Comparison of ENCODE assay signal across 13 cellular contexts in the genomic region with DNA sequence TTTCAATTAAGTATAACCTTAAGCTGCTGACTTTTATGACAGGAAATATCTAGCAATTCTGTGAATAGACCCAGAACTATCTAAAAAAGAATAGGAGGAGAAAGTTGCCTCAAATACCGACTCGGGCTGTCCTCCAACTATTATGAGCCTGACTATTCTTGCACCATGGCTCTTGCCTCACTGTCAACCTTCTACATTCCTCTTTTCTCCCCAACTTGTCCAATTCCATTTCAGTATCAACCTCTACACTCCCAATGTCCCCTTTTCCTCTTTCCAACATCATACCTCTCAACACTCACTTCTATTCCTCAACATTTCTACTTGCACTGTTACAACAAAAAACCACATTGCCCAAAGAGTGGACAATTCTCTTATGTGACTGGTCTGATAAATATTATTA. TPM values are rescaled to one million over a fixed set of nuclear protein-coding genes. Genes with fewer than 3 reads are reported as not detected.
DNase-seq lines count a peak whose midpoint lies in the region; TF ChIP-seq lines count a peak whose summit lies in the region.
"Had no signal": no experiment of that assay in that cellular context is flagged by ENCODE, and none has a peak within 500 bp of the region (broad histone marks: within the 10 kb centered on the region; RNA-seq: fewer than 3 reads in every experiment).

No MANE protein-coding gene starts in this region.

- peaks cover 21% of the 10 kb centered on the region for H3K4me1 ChIP-seq in neural progenitor cell

- H3K27ac ChIP-seq in HL-60 (replicated peaks) (peak overlapping the region; percentile 37), neural progenitor cell (no peak overlapping the region), RWPE1 (no peak overlapping the region)
- H3K27ac ChIP-seq: 22Rv1, foreskin keratinocyte, WERI-Rb-1 had no signal

- H3K4me3 ChIP-seq in HL-60 (replicated peaks; ENCODE audit: insufficient read depth, low read length) = peak overlapping the region; percentile 2; the same call in 1 of the 2 replicates
- peak overlapping the region; percentile 72 for H3K4me3 ChIP-seq in neural progenitor cell
- H3K4me3 ChIP-seq in H7 (ENCODE audit: insufficient read depth, low read depth, low read length) = no peak overlapping the region

- H3K4me3 Mint-ChIP-seq in activated naive CD8-positive, alpha-beta T cell treated with anti-CD3 and anti-CD28 coated beads for 36 hours = peak overlapping the region; percentile 35
- no peak overlapping the region for H3K4me3 Mint-ChIP-seq in neural progenitor cell

- H3K27me3 Mint-ChIP-seq in activated naive CD8-positive, alpha-beta T cell treated with anti-CD3 and anti-CD28 coated beads for 36 hours = no peaks in the 10 kb centered on the region
- peaks cover 4% of the 10 kb centered on the region for H3K27me3 Mint-ChIP-seq in neural progenitor cell (ENCODE audit: insufficient read depth, low read depth)

- peak overlapping the region; percentile 78 for H3K4me2 ChIP-seq in neural progenitor cell

- no peaks in the 10 kb centered on the region for H3K9me3 ChIP-seq in neural progenitor cell (ENCODE audit: low read depth)

- peaks cover 18% of the 10 kb centered on the region for H3K36me3 Mint-ChIP-seq in activated naive CD8-positive, alpha-beta T cell treated with anti-CD3 and anti-CD28 coated beads for 36 hours
- no peaks in the 10 kb centered on the region for H3K36me3 Mint-ChIP-seq in neural progenitor cell

- no peak overlapping the region for H2AFZ ChIP-seq in neural progenitor cell (replicated peaks)

- H3K9ac ChIP-seq in neural progenitor cell = no peak overlapping the region

- H3K27ac Mint-ChIP-seq in activated naive CD8-positive, alpha-beta T cell treated with anti-CD3 and anti-CD28 coated beads for 36 hours = no peak overlapping the region
- H3K27ac Mint-ChIP-seq in neural progenitor cell = no peak overlapping the region

- H4K20me1 ChIP-seq in neural progenitor cell (ENCODE audit: low read depth) = peaks cover 67% of the 10 kb centered on the region

- H3K27me3 ChIP-seq in HL-60 (ENCODE audit: insufficient read depth, poor library complexity, severe bottlenecking) (no peaks in the 10 kb centered on the region), neural progenitor cell (no peaks in the 10 kb centered on the region), H7 (ENCODE audit: control insufficient read depth, insufficient read depth, low read length) (no peaks in the 10 kb centered on the region)
- H3K27me3 ChIP-seq: foreskin keratinocyte had no signal

- peaks cover 86% of the 10 kb centered on the region for H3K79me2 ChIP-seq in neural progenitor cell (ENCODE audit: low read depth)

- DNase-seq in NOMO-1 treated with DMSO at 0.1 percent for 48 hours (lab: John Stamatoyannopoulos, UW; ENCODE audit: unreplicated experiment) (peak; percentile 30), NOMO-1 treated with dmso at 0.1 percent for 144 hours (lab: John Stamatoyannopoulos, UW; ENCODE audit: unreplicated experiment) (no peak), HL-60 (ENCODE audit: low read depth in 1 of 2, low spot score in 1 of 2) (peak in 1 of 2 experiments; percentile 69), neural progenitor cell (ENCODE audit: low spot score) (no peak), RWPE1 (ENCODE audit: low spot score) (no peak), HuH-7 (ENCODE audit: low spot score) (no peak), H7 (no peak)
- no peak for DNase-seq in activated naive CD8-positive, alpha-beta T cell treated with anti-CD3 and anti-CD28 coated beads for 36 hours
- DNase-seq: activated naive CD4-positive, alpha-beta T cell treated with Interleukin-2 at 50 U/mL for 16 hours; foreskin keratinocyte; RPMI8226; WERI-Rb-1 had no signal

- H3K4me1 Mint-ChIP-seq in activated naive CD8-positive, alpha-beta T cell treated with anti-CD3 and anti-CD28 coated beads for 36 hours = peaks cover 45% of the 10 kb centered on the region
- H3K4me1 Mint-ChIP-seq in neural progenitor cell = peaks cover 26% of the 10 kb centered on the region

- CTCF ChIA-PET in RWPE1 (lab: Yijun Ruan, JAX) = interaction anchor here (0.6 kb wide), 1 partner anchor 1526 kb away, joined by 4 read pairs; no protein-coding TSS in a partner anchor

- peaks cover 25% of the 10 kb centered on the region for H3F3A ChIP-seq in neural progenitor cell (ENCODE audit: low read depth)

- POLR2A ChIA-PET in RWPE1 (lab: Yijun Ruan, JAX; ENCODE audit: low non-redundant PET) = no interaction called here

- H3K36me3 ChIP-seq in neural progenitor cell = no peaks in the 10 kb centered on the region
- no peaks in the 10 kb centered on the region for H3K36me3 ChIP-seq in H7 (replicated peaks; ENCODE audit: control insufficient read depth, insufficient read depth, low read length)
- H3K36me3 ChIP-seq: WERI-Rb-1 had no signal

- no peaks in the 10 kb centered on the region for H3K9me3 Mint-ChIP-seq in activated naive CD8-positive, alpha-beta T cell treated with anti-CD3 and anti-CD28 coated beads for 36 hours
- no peaks in the 10 kb centered on the region for H3K9me3 Mint-ChIP-seq in neural progenitor cell

- TF ChIP-seq CTCF in HL-60 (IDR thresholded peaks at IDR 0.05; ENCODE audit: insufficient read depth, low read length) = no peak
- no peak for TF ChIP-seq CTCF in neural progenitor cell (IDR thresholded peaks at IDR 0.05)
- no peak for TF ChIP-seq CTCF in RWPE1 (conservative IDR thresholded peaks at IDR 0.05; ENCODE audit: low read depth)

RNA-seq across cellular contexts. Expression of a gene that starts 2.3 kb away (rescaled TPM):
- total RNA-seq in activated naive CD8-positive, alpha-beta T cell treated with anti-CD3 and anti-CD28 coated beads for 36 hours = 10 to 100 TPM; 48.4 to 48.5 TPM
- total RNA-seq in neural progenitor cell (ENCODE audit: low replicate concordance) = 85.1 and 106 TPM in 2 replicates
- total RNA-seq in H7 (2014; rRNA removed; shearing (Covaris generic)) = 55.1 and 82.3 TPM in 2 replicates
